8 cellular contexts compared by ENCODE assay signal in genomic region chr6:26194774-26195375, GRCh38.
A peak's percentile ranks its signal among the peaks of the same experiment; 100 is the strongest.
DNase-seq lines count a peak whose midpoint lies in the region; FAIRE-seq and TF ChIP-seq lines count a peak whose summit lies in the region.

No MANE protein-coding gene starts in this region.

- H3K9me3 ChIP-seq in GM23248 (ENCODE audit: low read depth), result no peaks in the 10 kb centered on the region
- no peaks in the 10 kb centered on the region for H3K9me3 ChIP-seq in skeletal muscle satellite cell (replicated peaks; ENCODE audit: low read length)

- no peak for FAIRE-seq in GM12891 (lab: Jason Lieb, UNC)

- TF ChIP-seq CTCF in VCaP (conservative IDR thresholded peaks at IDR 0.05) (no peak), foreskin fibroblast (IDR thresholded peaks at IDR 0.05; ENCODE audit: low read depth, low read length) (no peak)

- peaks cover 9% of the 10 kb centered on the region for H3K79me2 ChIP-seq in GM23248 (ENCODE audit: insufficient read depth)

- H3K4me2 ChIP-seq in GM23248 (ENCODE audit: unreplicated experiment) (peak overlapping the region; percentile 98), skeletal muscle satellite cell (ENCODE audit: low read length) (peak overlapping the region; percentile 87)

- H3F3A ChIP-seq in GM23248 (ENCODE audit: insufficient read depth), result peaks cover 32% of the 10 kb centered on the region

- H4K20me1 ChIP-seq in GM23248 (ENCODE audit: insufficient read depth), result no peaks in the 10 kb centered on the region

- DNase-seq in GM23248 (peak; percentile 20), foreskin fibroblast (no peak), COLO668 (lab: John Stamatoyannopoulos, UW; ENCODE audit: unreplicated experiment) (no peak), RPMI8226 (no peak), kidney glomerular epithelial cell (lab: John Stamatoyannopoulos, UW) (no peak), GM12891 (ENCODE audit: insufficient read length, low spot score) (no peak)

- H2AFZ ChIP-seq in GM23248, result peak overlapping the region; percentile 85

- in situ Hi-C loops in GM23248 (cut with MboI), result loop anchor here (25.0 kb wide), 1 partner anchor 942 kb away; a partner anchor contains a TSS

- peak overlapping the region; percentile 85 for H3K9ac ChIP-seq in GM23248
- H3K9ac ChIP-seq in skeletal muscle satellite cell (ENCODE audit: low read depth, low read length), result peak overlapping the region; percentile 76

- peaks cover 7% of the 10 kb centered on the region for H3K4me1 ChIP-seq in GM23248 (ENCODE audit: insufficient read depth)
- H3K4me1 ChIP-seq in skeletal muscle satellite cell (ENCODE audit: control insufficient read depth, insufficient read depth, low read length), result peaks cover 12% of the 10 kb centered on the region

- no peak for TF ChIP-seq POLR2A in GM12891 (IDR thresholded peaks at IDR 0.05; ENCODE audit: low read depth, low read length)

- 16 to 20% methylated on average over 9 of the region's 9 CpGs for WGBS in GM23248 (ENCODE audit: low coverage in 1 of 2, low lambda C conversion rate in 2 of 2, missing lambda C conversion rate in 2 of 2), 2 experiments

- no peaks in the 10 kb centered on the region for H3K36me3 ChIP-seq in GM23248 (ENCODE audit: low read depth)
- H3K36me3 ChIP-seq in skeletal muscle satellite cell (ENCODE audit: insufficient read depth, low read length), result no peaks in the 10 kb centered on the region

- H3K27ac ChIP-seq in GM23248 (peak overlapping the region; percentile 68), VCaP (peak overlapping the region; percentile 88)

- peak overlapping the region; percentile 75 for H3K4me3 ChIP-seq in GM23248
- H3K4me3 ChIP-seq in foreskin fibroblast (ENCODE audit: low read depth in 1 of 2, low read length in 2 of 2), result peak overlapping the region; percentile 62 to 73
- peak overlapping the region; percentile 56 for H3K4me3 ChIP-seq in skeletal muscle satellite cell (ENCODE audit: low read length)

- no peaks in the 10 kb centered on the region for H3K9me2 ChIP-seq in GM23248 (ENCODE audit: insufficient read depth)

- H3K27me3 ChIP-seq in GM23248 (replicated peaks; ENCODE audit: insufficient read depth), result no peaks in the 10 kb centered on the region
- peaks cover 14% of the 10 kb centered on the region for H3K27me3 ChIP-seq in skeletal muscle satellite cell (ENCODE audit: control insufficient read depth, insufficient read depth, low read length)

TF ChIP-seq in GM12891, 5 proteins besides CTCF, POLR2A, EP300 and RAD21:
- no peak for TF ChIP-seq POU2F2 (IDR thresholded peaks at IDR 0.05; ENCODE audit: low read depth, low read length)
- TF ChIP-seq SPI1 (IDR thresholded peaks at IDR 0.05; ENCODE audit: low read depth, low read length), result no peak
- TF ChIP-seq PAX5 (IDR thresholded peaks at IDR 0.05; ENCODE audit: insufficient read depth, low read length, severe bottlenecking), result no peak
- TF ChIP-seq TAF1 (IDR thresholded peaks at IDR 0.05; ENCODE audit: low read depth, low read length), result no peak
- no peak for TF ChIP-seq POLR2AphosphoS5 (IDR thresholded peaks at IDR 0.05; ENCODE audit: low read depth, low read length)
